29 cellular contexts compared by ENCODE assay signal in genomic region chr16:11007714-11008240, GRCh38.
A peak's percentile ranks its signal among the peaks of the same experiment; 100 is the strongest.
DNase-seq lines count a peak whose midpoint lies in the region; TF ChIP-seq lines count a peak whose summit lies in the region.
"Had no signal": no experiment of that assay in that cellular context is flagged by ENCODE, and none has a peak within 500 bp of the region (broad histone marks: within the 10 kb centered on the region; RNA-seq: fewer than 3 reads in every experiment).

No MANE protein-coding gene starts in this region.

- H3K27me3 ChIP-seq in HUES48 (ENCODE audit: control insufficient read depth, insufficient read depth, low read length), result no peaks in the 10 kb centered on the region
- H3K27me3 ChIP-seq: breast epithelium, colonic mucosa, heart left ventricle, neutrophil had no signal

- no peak for TF ChIP-seq CTCF in neural crest cell (conservative IDR thresholded peaks at IDR 0.05)

- H3K36me3 Mint-ChIP-seq in neural crest cell (ENCODE audit: low read depth), result peaks cover 2% of the 10 kb centered on the region

- H3K27me3 Mint-ChIP-seq in neural crest cell (ENCODE audit: low read depth), result no peaks in the 10 kb centered on the region
- H3K27me3 Mint-ChIP-seq: activated CD4-positive, alpha-beta T cell treated with anti-CD3 and anti-CD28 coated beads, Interleukin-2, amount 10 ng/mL, durations not matched to agents 24 days and 14 days; effector memory CD8-positive, alpha-beta T cell had no signal

- peak overlapping the region; percentile 23 for H3K27ac ChIP-seq in HUES48 (ENCODE audit: low read depth, low read length)
- peak overlapping the region; percentile 13 for H3K27ac ChIP-seq in cingulate gyrus (ENCODE audit: low read depth, low read length)
- H3K27ac ChIP-seq: breast epithelium, colonic mucosa, heart left ventricle, neutrophil, PC-9, prostate gland, thoracic aorta, VCaP had no signal

- DNase-seq in NCI-H524 (lab: John Stamatoyannopoulos, UW) (peak; percentile 51 to 65), neural crest cell (ENCODE audit: low read depth, low spot score) (no peak), G401 (ENCODE audit: low spot score) (no peak), NCI-H2107 (lab: John Stamatoyannopoulos, UW) (no peak), LoVo (ENCODE audit: low spot score) (no peak), NCI-H146 treated with DMSO at 0.1 percent for 48 hours (lab: John Stamatoyannopoulos, UW; ENCODE audit: unreplicated experiment) (no peak)
- DNase-seq: activated CD4-positive, alpha-beta T cell treated with anti-CD3 and anti-CD28 coated beads, Interleukin-2, amount 10 ng/mL, durations not matched to agents 24 days and 14 days; activated naive CD4-positive, alpha-beta T cell treated with Interleukin-2 at 50 U/mL for 16 hours; activated T-cell treated with anti-CD3 and anti-CD28 coated beads, Interleukin-2, amount 50 U/mL, for 4 hours; amniotic stem cell; colonic mucosa; effector memory CD8-positive, alpha-beta T cell; foreskin fibroblast; heart left ventricle; HFFc6; Karpas-422; NCI-H1930; NCI-H345; PC-9; Right ventricle myocardium superior; stimulated activated naive CD8-positive, alpha-beta T cell treated with anti-CD3 and anti-CD28 coated beads, Interleukin-15, Interleukin-2, amounts not matched to agents 100 U/mL and 50 U/mL, for 24 hours had no signal

- in situ Hi-C loops in G401 (cut with HindIII; ENCODE audit: low sequenced_read_pairs), result no loop called here

- no peak overlapping the region for H3K4me3 Mint-ChIP-seq in neural crest cell
- H3K4me3 Mint-ChIP-seq: activated CD4-positive, alpha-beta T cell treated with anti-CD3 and anti-CD28 coated beads, Interleukin-2, amount 10 ng/mL, durations not matched to agents 24 days and 14 days; activated T-cell treated with anti-CD3 and anti-CD28 coated beads, Interleukin-2, amount 50 U/mL, for 4 hours; effector memory CD8-positive, alpha-beta T cell; HFFc6 had no signal

- H3K9me3 ChIP-seq in HUES48 (ENCODE audit: control insufficient read depth, insufficient read depth, low read length), result no peaks in the 10 kb centered on the region
- H3K9me3 ChIP-seq: breast epithelium, colonic mucosa, heart left ventricle, neutrophil, prostate gland, thoracic aorta had no signal

- peak overlapping the region; percentile 1 for H3K27ac Mint-ChIP-seq in neural crest cell (ENCODE audit: unreplicated experiment)
- H3K27ac Mint-ChIP-seq: activated CD4-positive, alpha-beta T cell treated with anti-CD3 and anti-CD28 coated beads, Interleukin-2, amount 10 ng/mL, durations not matched to agents 24 days and 14 days; effector memory CD8-positive, alpha-beta T cell had no signal

- no peaks in the 10 kb centered on the region; the same call in 1 of the 2 replicates for H3K4me1 ChIP-seq in HUES48 (ENCODE audit: control insufficient read depth, insufficient read depth, low read length)
- H3K4me1 ChIP-seq: breast epithelium, colonic mucosa, prostate gland had no signal

- no peak overlapping the region for H3K4me3 ChIP-seq in HUES48 (ENCODE audit: low read depth, low read length)
- H3K4me3 ChIP-seq: breast epithelium, colonic mucosa, heart left ventricle, lung, PC-9, prostate gland, thoracic aorta had no signal

- peaks cover 27% of the 10 kb centered on the region for H3K4me1 Mint-ChIP-seq in neural crest cell

- H3K9ac ChIP-seq in HUES48 (ENCODE audit: low read depth, low read length), result no peak overlapping the region

- no peaks in the 10 kb centered on the region for H3K9me3 Mint-ChIP-seq in neural crest cell
- H3K9me3 Mint-ChIP-seq: activated CD4-positive, alpha-beta T cell treated with anti-CD3 and anti-CD28 coated beads, Interleukin-2, amount 10 ng/mL, durations not matched to agents 24 days and 14 days; activated T-cell treated with anti-CD3 and anti-CD28 coated beads, Interleukin-2, amount 50 U/mL, for 4 hours; effector memory CD8-positive, alpha-beta T cell; HFFc6 had no signal

- 0 out of 2 replicates have a peak, but pooled peaks cover 3% of the 10 kb centered on the region for H3K36me3 ChIP-seq in HUES48 (ENCODE audit: control insufficient read depth, insufficient read depth, low read length)
- H3K36me3 ChIP-seq: breast epithelium, colonic mucosa, prostate gland, thoracic aorta had no signal

Comparison
In these comparisons a context has a peak if more than half of its experiments do, and no peak if none do; other contexts are left out.
1. DNase-seq: peak in NCI-H524 (2 of 2); none in neural crest cell (single experiment), G401 (single experiment), NCI-H2107 (single experiment), LoVo (single experiment) and NCI-H146 treated with DMSO at 0.1 percent for 48 hours (single experiment).